In genomic region chr20:12098411-12098810, GRCh38 we compare ENCODE assay signal across 16 cellular contexts.
"Had no signal": no experiment of that assay in that cellular context is flagged by ENCODE, and none has a peak within 500 bp of the region (broad histone marks: within the 10 kb centered on the region; RNA-seq: fewer than 3 reads in every experiment).

No MANE protein-coding gene starts in this region.

- ATAC-seq: esophagus mucosa; gastrocnemius medialis; heart right ventricle; left cardiac atrium; naive thymus-derived CD8-positive, alpha-beta T cell had no signal

- H3K4me1 ChIP-seq: gastrocnemius medialis, heart right ventricle, right atrium auricular region had no signal

- FAIRE-seq: endometrium, keratinocyte, urothelium cell line had no signal

- DNase-seq: effector memory CD4-positive, alpha-beta T cell; gastrocnemius medialis; heart right ventricle; left cardiac atrium; mesendoderm; naive thymus-derived CD8-positive, alpha-beta T cell; posterior cingulate gyrus; stimulated activated CD4-positive, alpha-beta T cell treated with anti-CD3 and anti-CD28 coated beads, Interleukin-2, amount 100 ng/mL, for 48 hours; stimulated activated naive CD4-positive, alpha-beta T cell treated with Interleukin-2 at 50 U/mL for 16 hours had no signal

- H3K4me2 ChIP-seq: smooth muscle cell had no signal

- H3K27me3 ChIP-seq: gastrocnemius medialis, heart right ventricle, neutrophil, right atrium auricular region had no signal

- H3K4me3 ChIP-seq: gastrocnemius medialis, heart right ventricle, right atrium auricular region, smooth muscle cell had no signal

- H3K27ac ChIP-seq: gastrocnemius medialis, heart right ventricle, neutrophil, right atrium auricular region had no signal

- H3K36me3 ChIP-seq: gastrocnemius medialis, heart right ventricle, neutrophil, right atrium auricular region had no signal

- H3K9me3 ChIP-seq: gastrocnemius medialis, heart right ventricle, neutrophil, right atrium auricular region had no signal
